29 cellular contexts compared by ENCODE assay signal in genomic region chr2:191957996-191958860, GRCh38.
A peak's percentile ranks its signal among the peaks of the same experiment; 100 is the strongest.
DNase-seq lines count a peak whose midpoint lies in the region; ATAC-seq, FAIRE-seq and TF ChIP-seq lines count a peak whose summit lies in the region.
"Had no signal": no experiment of that assay in that cellular context is flagged by ENCODE, and none has a peak within 500 bp of the region (broad histone marks: within the 10 kb centered on the region; RNA-seq: fewer than 3 reads in every experiment).

No MANE protein-coding gene starts in this region.

- no peak for DNase-seq in GM12892 (ENCODE audit: insufficient read length)
- peak; percentile 20 for DNase-seq in NCI-H2171 (lab: John Stamatoyannopoulos, UW)
- peak; percentile 28 to 47 for DNase-seq in dermis microvascular lymphatic vessel endothelial cell (ENCODE audit: low read depth in 2 of 2)
- no peak for DNase-seq in superior temporal gyrus (ENCODE audit: extremely low spot score)
- DNase-seq in activated CD4-positive, alpha-beta T cell treated with anti-CD3 and anti-CD28 coated beads, Interleukin-2, amount 10 ng/mL, durations not matched to agents 24 days and 14 days = no peak
- DNase-seq in NCI-H146 (lab: John Stamatoyannopoulos, UW) = no peak
- DNase-seq in NCI-H510A (lab: John Stamatoyannopoulos, UW) = no peak
- DNase-seq: activated CD4-positive, alpha-beta T cell treated with anti-CD3 and anti-CD28 coated beads for 4 hours; activated naive CD4-positive, alpha-beta T cell treated with anti-CD3 and anti-CD28 coated beads, Interleukin-2, amount 10 ng/mL, durations not matched to agents 7 days and 5 days; adrenal gland; BE2C; body of pancreas; CD8-positive, alpha-beta T cell; DMS 273 treated with DMSO at 0.1 percent for 48 hours; GDM1; Kasumi-1; left cardiac atrium; mammary epithelial cell; NCI-H226; nephron progenitor cell; ovary; SIG-M5; stimulated activated CD4-positive, alpha-beta T cell treated with anti-CD3 and anti-CD28 coated beads, Interleukin-15, amount 100 ng/mL, for 24 hours; SW 1271 had no signal

- TF ChIP-seq POLR2A in GM12892 (IDR thresholded peaks at IDR 0.05; ENCODE audit: low read depth, low read length) = no peak

- peak; percentile 45 for ATAC-seq in HG02610 (IDR thresholded peaks at IDR 0.05; ENCODE audit: unreplicated experiment)
- ATAC-seq: activated T-helper 17 cell treated with anti-CD3 and anti-CD28 coated beads, Interleukin-2, amount 50 U/mL, for 72 hours; body of pancreas; CD8-positive, alpha-beta T cell; gastroesophageal sphincter; stimulated activated effector memory CD8-positive, alpha-beta T cell treated with anti-CD3 and anti-CD28 coated beads, Interleukin-12 subunit alpha, Interleukin-12 subunit beta, amount 100 ng/mL, for 72 hours had no signal

- no peak overlapping the region for H3K4me3 Mint-ChIP-seq in activated CD4-positive, alpha-beta T cell treated with anti-CD3 and anti-CD28 coated beads, Interleukin-2, amount 10 ng/mL, durations not matched to agents 24 days and 14 days
- H3K4me3 Mint-ChIP-seq: activated naive CD4-positive, alpha-beta T cell treated with anti-CD3 and anti-CD28 coated beads, Interleukin-2, amount 10 ng/mL, durations not matched to agents 7 days and 5 days; activated T-helper 17 cell treated with anti-CD3 and anti-CD28 coated beads, Interleukin-2, amount 50 U/mL, for 72 hours; CD8-positive, alpha-beta T cell; nephron progenitor cell; stimulated activated effector memory CD8-positive, alpha-beta T cell treated with anti-CD3 and anti-CD28 coated beads, Interleukin-12 subunit alpha, Interleukin-12 subunit beta, amount 100 ng/mL, for 72 hours had no signal

- H3K9me3 Mint-ChIP-seq in activated CD4-positive, alpha-beta T cell treated with anti-CD3 and anti-CD28 coated beads, Interleukin-2, amount 10 ng/mL, durations not matched to agents 24 days and 14 days = no peaks in the 10 kb centered on the region
- H3K9me3 Mint-ChIP-seq: activated naive CD4-positive, alpha-beta T cell treated with anti-CD3 and anti-CD28 coated beads, Interleukin-2, amount 10 ng/mL, durations not matched to agents 7 days and 5 days; activated T-helper 17 cell treated with anti-CD3 and anti-CD28 coated beads, Interleukin-2, amount 50 U/mL, for 72 hours; CD8-positive, alpha-beta T cell; nephron progenitor cell; stimulated activated effector memory CD8-positive, alpha-beta T cell treated with anti-CD3 and anti-CD28 coated beads, Interleukin-12 subunit alpha, Interleukin-12 subunit beta, amount 100 ng/mL, for 72 hours had no signal

- peak; percentile 48 for FAIRE-seq in GM12892 (lab: Jason Lieb, UNC)
- FAIRE-seq: H54 had no signal

- H3K36me3 Mint-ChIP-seq in activated CD4-positive, alpha-beta T cell treated with anti-CD3 and anti-CD28 coated beads, Interleukin-2, amount 10 ng/mL, durations not matched to agents 24 days and 14 days (ENCODE audit: low read depth) = no peaks in the 10 kb centered on the region
- H3K36me3 Mint-ChIP-seq: activated naive CD4-positive, alpha-beta T cell treated with anti-CD3 and anti-CD28 coated beads, Interleukin-2, amount 10 ng/mL, durations not matched to agents 7 days and 5 days; CD8-positive, alpha-beta T cell; stimulated activated effector memory CD8-positive, alpha-beta T cell treated with anti-CD3 and anti-CD28 coated beads, Interleukin-12 subunit alpha, Interleukin-12 subunit beta, amount 100 ng/mL, for 72 hours had no signal

- no peak overlapping the region for H3K27ac Mint-ChIP-seq in activated CD4-positive, alpha-beta T cell treated with anti-CD3 and anti-CD28 coated beads, Interleukin-2, amount 10 ng/mL, durations not matched to agents 24 days and 14 days
- H3K27ac Mint-ChIP-seq: activated naive CD4-positive, alpha-beta T cell treated with anti-CD3 and anti-CD28 coated beads, Interleukin-2, amount 10 ng/mL, durations not matched to agents 7 days and 5 days; activated T-helper 17 cell treated with anti-CD3 and anti-CD28 coated beads, Interleukin-2, amount 50 U/mL, for 72 hours; CD8-positive, alpha-beta T cell; nephron progenitor cell; stimulated activated effector memory CD8-positive, alpha-beta T cell treated with anti-CD3 and anti-CD28 coated beads, Interleukin-12 subunit alpha, Interleukin-12 subunit beta, amount 100 ng/mL, for 72 hours had no signal

- intact Hi-C loops in activated CD4-positive, alpha-beta T cell treated with anti-CD3 and anti-CD28 coated beads, Interleukin-2, amount 10 ng/mL, durations not matched to agents 24 days and 14 days (cut with micrococcal nuclease) = no loop called here

- no peaks in the 10 kb centered on the region for H3K4me1 Mint-ChIP-seq in activated CD4-positive, alpha-beta T cell treated with anti-CD3 and anti-CD28 coated beads, Interleukin-2, amount 10 ng/mL, durations not matched to agents 24 days and 14 days
- H3K4me1 Mint-ChIP-seq: activated naive CD4-positive, alpha-beta T cell treated with anti-CD3 and anti-CD28 coated beads, Interleukin-2, amount 10 ng/mL, durations not matched to agents 7 days and 5 days; activated T-helper 17 cell treated with anti-CD3 and anti-CD28 coated beads, Interleukin-2, amount 50 U/mL, for 72 hours; nephron progenitor cell; stimulated activated effector memory CD8-positive, alpha-beta T cell treated with anti-CD3 and anti-CD28 coated beads, Interleukin-12 subunit alpha, Interleukin-12 subunit beta, amount 100 ng/mL, for 72 hours had no signal

- peaks cover 9% of the 10 kb centered on the region for H3K27me3 Mint-ChIP-seq in activated CD4-positive, alpha-beta T cell treated with anti-CD3 and anti-CD28 coated beads, Interleukin-2, amount 10 ng/mL, durations not matched to agents 24 days and 14 days

Comparison
In these comparisons a context has a peak if more than half of its experiments do, and no peak if none do; other contexts are left out.
1. DNase-seq: peak in NCI-H2171 (single experiment) and dermis microvascular lymphatic vessel endothelial cell (2 of 2); none in GM12892 (single experiment), superior temporal gyrus (single experiment), activated CD4-positive, alpha-beta T cell treated with anti-CD3 and anti-CD28 coated beads, Interleukin-2, amount 10 ng/mL, durations not matched to agents 24 days and 14 days (single experiment), NCI-H146 (single experiment) and NCI-H510A (single experiment).